ENCODE assay signal across 8 cellular contexts in genomic region chr2:28870146-28870891, GRCh38.
DNase-seq lines count a peak whose midpoint lies in the region; ATAC-seq lines count a peak whose summit lies in the region.

Gene TRMT61B, minus strand, starts transcription at chr2:28870309. Its CDS starts 32 bp downstream, at chr2:28870277.

- peak within 1 kb of the TSS; percentile 65 for H3K27ac ChIP-seq in cingulate gyrus (ENCODE audit: low read depth, low read length)

- ATAC-seq in GM19351 (IDR thresholded peaks at IDR 0.05; ENCODE audit: unreplicated experiment) = peak; percentile 92
- ATAC-seq in HG03520 (IDR thresholded peaks at IDR 0.05; ENCODE audit: unreplicated experiment) = peak; percentile 95

- DNase-seq in C1 segment of cervical spinal cord (lab: John Stamatoyannopoulos, UW) = peak; percentile 69 to 97 (median 92)
- DNase-seq in NCI-H526 treated with DMSO at 0.1 percent for 48 hours (lab: John Stamatoyannopoulos, UW) = peak; percentile 85
- peak; percentile 98 for DNase-seq in activated CD4-positive, alpha-beta T cell treated with anti-CD3 and anti-CD28 coated beads for 48 hours
- peak; percentile 96 for DNase-seq in kidney tubule cell (ENCODE audit: low spot score)
- DNase-seq in stimulated activated CD4-positive, alpha-beta T cell treated with anti-CD3 and anti-CD28 coated beads, Interleukin-1b, Interleukin-23, amount 100 ng/mL, for 1 hour (ENCODE audit: low read depth in 2 of 2) = peak; percentile 91 to 95

Comparison
In these comparisons a context has a peak if more than half of its experiments do, and no peak if none do; other contexts are left out.
1. Peak in every context shown above with its lines: DNase-seq, ATAC-seq and H3K27ac ChIP-seq.